In the genomic region with DNA sequence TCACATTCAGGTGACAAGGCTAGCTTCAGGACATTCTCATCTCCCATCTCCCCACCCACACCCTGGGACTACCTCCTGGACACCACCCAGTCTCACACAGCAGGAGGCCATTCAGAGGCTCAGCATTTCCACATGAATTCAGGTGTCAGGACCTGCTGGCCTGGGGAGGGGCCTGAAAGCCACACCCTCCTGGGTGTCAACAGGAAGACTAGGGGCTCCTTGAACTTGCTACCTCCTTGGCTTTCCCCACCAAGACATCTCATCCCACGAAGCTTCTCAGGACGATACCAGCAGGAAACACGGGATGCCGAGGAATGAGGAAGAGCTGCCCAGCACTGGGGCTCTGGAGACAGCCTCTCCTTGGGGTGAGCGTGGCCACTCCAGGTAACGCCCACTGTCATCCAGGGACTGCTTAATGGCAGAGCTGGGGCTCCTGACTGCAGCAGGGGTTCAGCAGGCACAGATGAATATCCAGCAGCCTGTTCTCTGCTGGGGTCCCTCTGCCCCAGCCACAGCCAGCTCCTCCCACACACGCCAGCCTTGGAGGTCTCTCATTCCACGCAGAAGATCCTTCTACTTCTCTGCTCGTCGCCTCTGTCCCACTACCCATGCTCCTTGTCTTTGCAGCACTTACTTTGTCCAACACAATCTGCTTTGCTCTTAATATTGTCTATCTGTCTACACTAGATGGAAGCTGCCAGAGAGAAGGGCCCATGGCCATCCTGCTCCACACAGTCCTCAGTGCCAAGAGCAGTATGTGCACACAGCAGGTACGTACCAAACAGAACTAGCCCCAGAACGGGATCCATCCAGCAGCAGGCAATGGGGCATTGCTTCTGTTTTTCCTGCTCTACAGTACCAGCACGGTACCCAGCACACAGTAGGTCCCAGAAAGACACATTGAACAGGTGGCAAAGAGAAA, we compare ENCODE assay signal across 14 cellular contexts.
DNase-seq lines count a peak whose midpoint lies in the region; ATAC-seq and TF ChIP-seq lines count a peak whose summit lies in the region.
"Had no signal": no experiment of that assay in that cellular context is flagged by ENCODE, and none has a peak within 500 bp of the region (broad histone marks: within the 10 kb centered on the region; RNA-seq: fewer than 3 reads in every experiment).

No MANE protein-coding gene starts in this region.

- H3K4me3 Mint-ChIP-seq in natural killer cell: no peak overlapping the region

- H3K27ac ChIP-seq in effector memory CD4-positive, alpha-beta T cell (ENCODE audit: insufficient read depth, low read length, poor library complexity, severe bottlenecking): peak overlapping the region; percentile 56
- H3K27ac ChIP-seq: SK-N-MC had no signal

- H3K27me3 Mint-ChIP-seq in natural killer cell (ENCODE audit: low read depth in 2 of 2): no peaks in the 10 kb centered on the region

- no peaks in the 10 kb centered on the region for H3K9me3 ChIP-seq in effector memory CD4-positive, alpha-beta T cell (ENCODE audit: control insufficient read depth, low read length)

- ATAC-seq in Right ventricle myocardium superior (ENCODE audit: poor library complexity) (no peak), natural killer cell (no peak), HG03342 (IDR thresholded peaks at IDR 0.05; ENCODE audit: unreplicated experiment) (no peak)

- H3K27ac Mint-ChIP-seq in natural killer cell: peak overlapping the region; percentile 72 to 99

- H3K9me3 Mint-ChIP-seq in natural killer cell: no peaks in the 10 kb centered on the region

- H3K36me3 Mint-ChIP-seq in natural killer cell: no peaks in the 10 kb centered on the region

- intact Hi-C loops in Right ventricle myocardium superior (cut with DNase I) (no loop called here), cardiac septum (cut with DNase I) (no loop called here), natural killer cell (cut with micrococcal nuclease) (loop anchor here (2.0 to 10.0 kb wide), 2 partner anchors 15 to 881 kb away; no protein-coding TSS in a partner anchor)

- H3K4me1 Mint-ChIP-seq in natural killer cell: peaks cover 53 to 87% of the 10 kb centered on the region in 2 donors

- no peaks in the 10 kb centered on the region for H3K27me3 ChIP-seq in effector memory CD4-positive, alpha-beta T cell (replicated peaks; ENCODE audit: control insufficient read depth, insufficient read depth, low read length, poor library complexity, severe bottlenecking)

- peaks cover 91% of the 10 kb centered on the region for H3K4me1 ChIP-seq in effector memory CD4-positive, alpha-beta T cell (ENCODE audit: control insufficient read depth, insufficient read depth, low read length, poor library complexity, severe bottlenecking)

- TF ChIP-seq CTCF in natural killer cell (IDR thresholded peaks at IDR 0.05): no peak

- H3K36me3 ChIP-seq in effector memory CD4-positive, alpha-beta T cell (ENCODE audit: control insufficient read depth, insufficient read depth, low read length): no peaks in the 10 kb centered on the region

- DNase-seq in Right ventricle myocardium superior: peak; percentile 11
- no peak for DNase-seq in cardiac septum (ENCODE audit: low spot score)
- DNase-seq in effector memory CD4-positive, alpha-beta T cell: no peak
- DNase-seq in natural killer cell: no peak
- DNase-seq in activated CD4-positive, CD25-positive, alpha-beta regulatory T cell (lab: John Stamatoyannopoulos, UW): no peak
- no peak for DNase-seq in NCI-H187 (lab: John Stamatoyannopoulos, UW)
- no peak for DNase-seq in NCI-H748 (lab: John Stamatoyannopoulos, UW; ENCODE audit: unreplicated experiment)
- DNase-seq: activated CD4-positive, alpha-beta T cell treated with anti-CD3 and anti-CD28 coated beads for 4 hours; activated naive CD4-positive, alpha-beta T cell treated with Interleukin-2 at 50 U/mL for 16 hours; NCI-H1694; NCI-H82; small intestine had no signal

- H3K4me3 ChIP-seq in effector memory CD4-positive, alpha-beta T cell (ENCODE audit: insufficient read depth, low read depth, low read length, poor library complexity, severe bottlenecking): no peak overlapping the region
- H3K4me3 ChIP-seq: SK-N-MC had no signal
